ENCODE assay signal across 13 cellular contexts in genomic region chr1:175200626-175201025, GRCh38. TPM values are rescaled to one million over a fixed set of nuclear protein-coding genes. Genes with fewer than 3 reads are reported as not detected.
DNase-seq lines count a peak whose midpoint lies in the region; ATAC-seq and TF ChIP-seq lines count a peak whose summit lies in the region.
"Had no signal": no experiment of that assay in that cellular context is flagged by ENCODE, and none has a peak within 500 bp of the region (broad histone marks: within the 10 kb centered on the region; RNA-seq: fewer than 3 reads in every experiment).

No MANE protein-coding gene starts in this region.

- H3K4me3 ChIP-seq in colonic mucosa (no peak overlapping the region), prostate gland (no peak overlapping the region), upper lobe of left lung (no peak overlapping the region)
- H3K4me3 ChIP-seq: MG63 had no signal

- no peak overlapping the region for H3K9ac ChIP-seq in colonic mucosa (ENCODE audit: low read depth in 2 of 2, low read length in 2 of 2)

- H3K4me1 ChIP-seq in colonic mucosa (peaks cover 4% of the 10 kb centered on the region), prostate gland (replicated peaks) (no peaks in the 10 kb centered on the region), upper lobe of left lung (peaks cover 19 to 45% (median 35%) of the 10 kb centered on the region in 4 donors)

- no peak for DNase-seq in colonic mucosa
- DNase-seq in left ventricle myocardium superior = peak; percentile 49
- no peak for DNase-seq in prostate gland (ENCODE audit: low spot score)
- no peak for DNase-seq in upper lobe of left lung
- no peak for DNase-seq in NCI-H226
- DNase-seq in HCEC 1CT = no peak
- no peak for DNase-seq in NCI-H2196 treated with DMSO at 0.1 percent for 48 hours (lab: John Stamatoyannopoulos, UW; ENCODE audit: unreplicated experiment)
- DNase-seq: activated CD4-positive, alpha-beta T cell treated with anti-CD3 and anti-CD28 coated beads for 48 hours; central memory CD4-positive, alpha-beta T cell; NCI-H1930; NK-92 treated with Interleukin-12 subunit alpha and Interleukin-12 subunit beta, amount 100 ng/mL, for 24 hours; stimulated activated CD4-positive, alpha-beta T cell treated with anti-CD3 and anti-CD28 coated beads, Interleukin-1b, Interleukin-23, amount 100 ng/mL, for 48 hours had no signal

- TF ChIP-seq CTCF in colonic mucosa (IDR thresholded peaks at IDR 0.05) = no peak
- TF ChIP-seq CTCF in prostate gland (IDR thresholded peaks at IDR 0.05) = no peak
- TF ChIP-seq CTCF in upper lobe of left lung (IDR thresholded peaks at IDR 0.05) = no peak

- no peaks in the 10 kb centered on the region for H3K36me3 ChIP-seq in colonic mucosa
- H3K36me3 ChIP-seq in prostate gland = no peaks in the 10 kb centered on the region
- no peaks in the 10 kb centered on the region for H3K36me3 ChIP-seq in upper lobe of left lung
- H3K36me3 ChIP-seq: MG63 had no signal

- intact Hi-C loops in colonic mucosa (cut with DNase I) = no loop called here
- intact Hi-C loops in left ventricle myocardium superior (cut with micrococcal nuclease) = no loop called here
- intact Hi-C loops in prostate gland (cut with DNase I) = no loop called here

- TF ChIP-seq POLR2A in prostate gland (IDR thresholded peaks at IDR 0.05) (no peak), upper lobe of left lung (IDR thresholded peaks at IDR 0.05) (no peak)

- WGBS in prostate gland = 59% methylated on average over 2 of the region's 2 CpGs
- 31 to 54% methylated on average over 2 of the region's 2 CpGs for WGBS in upper lobe of left lung, 2 donors

- H3K27ac ChIP-seq in colonic mucosa = peak overlapping the region; percentile 61
- H3K27ac ChIP-seq in prostate gland = peak overlapping the region; percentile 0 to 20
- H3K27ac ChIP-seq in upper lobe of left lung = peak overlapping the region; percentile 73 to 81 (median 75)

- no peak for TF ChIP-seq EP300 in upper lobe of left lung (IDR thresholded peaks at IDR 0.05)

- H3K27me3 ChIP-seq in colonic mucosa (no peaks in the 10 kb centered on the region), prostate gland (replicated peaks; ENCODE audit: insufficient read depth) (no peaks in the 10 kb centered on the region), upper lobe of left lung (no peaks in the 10 kb centered on the region)
- H3K27me3 ChIP-seq: MG63 had no signal

- ATAC-seq in left ventricle myocardium superior (peak; percentile 83), upper lobe of left lung (ENCODE audit: low FRiP score in 2 of 2) (peak in 1 of 2 donors; percentile 38)

- H3K9me3 ChIP-seq in colonic mucosa (no peaks in the 10 kb centered on the region), prostate gland (no peaks in the 10 kb centered on the region), upper lobe of left lung (no peaks in the 10 kb centered on the region)
- H3K9me3 ChIP-seq: MG63 had no signal

RNA-seq across cellular contexts. Expression of gene KIAA0040, which starts 8.1 kb away (rescaled TPM):
- 10 to 100 TPM; 14.0 to 23.7 TPM for total RNA-seq in colonic mucosa
- 16.9 TPM for total RNA-seq in left ventricle myocardium superior
- total RNA-seq in prostate gland = 10 to 100 TPM; 17.4 to 19.1 TPM
- total RNA-seq in upper lobe of left lung = 10 to 100 TPM; 23.0 to 58.7 (median 36.1) TPM

Comparison
In these comparisons a context has a peak if more than half of its experiments do, and no peak if none do; other contexts are left out.
1. H3K27ac ChIP-seq: peak in every context shown above with its lines; median percentile 75 in upper lobe of left lung; 61 in colonic mucosa; 10 in prostate gland.